18 cellular contexts compared by ENCODE assay signal in genomic region chr17:64083571-64084085, GRCh38. TPM values are rescaled to one million over a fixed set of nuclear protein-coding genes. Genes with fewer than 3 reads are reported as not detected.
DNase-seq lines count a peak whose midpoint lies in the region; ATAC-seq and TF ChIP-seq lines count a peak whose summit lies in the region.
"Had no signal": no experiment of that assay in that cellular context is flagged by ENCODE, and none has a peak within 500 bp of the region (broad histone marks: within the 10 kb centered on the region; RNA-seq: fewer than 3 reads in every experiment).

No MANE protein-coding gene starts in this region.

- peak overlapping the region; percentile 95 for H3K27ac ChIP-seq in PC-3 (ENCODE audit: low read length)
- H3K27ac ChIP-seq in epithelial cell of prostate = peak overlapping the region; percentile 100
- peak overlapping the region in 7 of 8 donors; percentile 30 to 85 (median 73) for H3K27ac ChIP-seq in spleen
- H3K27ac ChIP-seq: ovary, tibial artery had no signal

- no peak for ATAC-seq in PC-3
- no peak for ATAC-seq in HG03097 (IDR thresholded peaks at IDR 0.05; ENCODE audit: low FRiP score, unreplicated experiment)
- ATAC-seq: T-helper 17 cell had no signal

- peak overlapping the region; percentile 79 for H3K9ac ChIP-seq in PC-3 (ENCODE audit: low read length)

- TF ChIP-seq CTCF in PC-3 (conservative IDR thresholded peaks at IDR 0.05; ENCODE audit: low read depth, low read length) (no peak), spleen (IDR thresholded peaks at IDR 0.05 in 8 of 11, conservative IDR thresholded peaks at IDR 0.05 in 3 of 11) (no peak)

- no peaks in the 10 kb centered on the region for H3K9me2 ChIP-seq in PC-3 (replicated peaks; ENCODE audit: low read length)

- WGBS in spleen, 5 donors = 71 to 81% (median 74%) methylated on average over 4 of the region's 4 CpGs

- H3F3A ChIP-seq in PC-3 (ENCODE audit: low read length, unreplicated experiment) = peaks cover 14% of the 10 kb centered on the region

- peak; percentile 19 for DNase-seq in DMS 273 (lab: John Stamatoyannopoulos, UW; ENCODE audit: unreplicated experiment)
- no peak for DNase-seq in DMS 273 treated with DMSO at 0.1 percent for 48 hours (lab: John Stamatoyannopoulos, UW)
- no peak for DNase-seq in PC-3
- no peak for DNase-seq in epithelial cell of prostate (ENCODE audit: low read depth, low spot score)
- no peak for DNase-seq in spleen
- no peak for DNase-seq in ecto neural progenitor cell (ENCODE audit: low spot score)
- DNase-seq in erythroblast (lab: John Stamatoyannopoulos, UW) = no peak
- DNase-seq: 8988T; activated naive CD4-positive, alpha-beta T cell treated with anti-CD3 and anti-CD28 coated beads for 36 hours; NCI-H1092 treated with DMSO at 0.1 percent for 48 hours; NK-92 treated with Interleukin-12 subunit alpha and Interleukin-12 subunit beta, amount 100 ng/mL, for 24 hours; ovary; SIG-M5; stimulated activated CD4-positive, alpha-beta T cell treated with anti-CD3 and anti-CD28 coated beads, Interleukin-4, amount 100 ng/mL, for 4 hours; T-helper 17 cell had no signal

- H2AFZ ChIP-seq in PC-3 (ENCODE audit: low read length) = no peak overlapping the region

- POLR2A ChIA-PET in PC-3 (lab: Charles Lee; ENCODE audit: unreplicated experiment) = interaction anchor here (2.4 kb wide), 1 partner anchor 47 kb away, joined by 10 read pairs; the partner anchor contains the start of gene ERN1

- peaks cover 20% of the 10 kb centered on the region for H3K79me2 ChIP-seq in PC-3 (ENCODE audit: low read length)

- H3K27me3 ChIP-seq in PC-3 (ENCODE audit: low read length) (no peaks in the 10 kb centered on the region), spleen (replicated peaks in 1 of 7) (no peaks in the 10 kb centered on the region)
- H3K27me3 ChIP-seq: ovary, tibial artery had no signal

- H3K36me3 ChIP-seq in PC-3 (ENCODE audit: low read depth, low read length) (no peaks in the 10 kb centered on the region), spleen (peaks cover 0 to 16% (median 0%) of the 10 kb centered on the region in 6 donors)
- H3K36me3 ChIP-seq: ovary had no signal

- peaks cover 73% of the 10 kb centered on the region for H3K4me1 ChIP-seq in PC-3 (ENCODE audit: insufficient read depth, low read length)
- H3K4me1 ChIP-seq in spleen = peaks cover 25 to 86% (median 52%) of the 10 kb centered on the region in 6 donors

- no peak overlapping the region for H3K4me3 ChIP-seq in PC-3 (ENCODE audit: low read length)
- no peak overlapping the region for H3K4me3 ChIP-seq in spleen
- H3K4me3 ChIP-seq: mucosa of descending colon, ovary, tibial artery had no signal

- H3K9me3 ChIP-seq in PC-3 (ENCODE audit: low read length) (no peaks in the 10 kb centered on the region), spleen (no peaks in the 10 kb centered on the region)
- H3K9me3 ChIP-seq: mucosa of descending colon, ovary, tibial artery had no signal

- CTCF ChIA-PET in PC-3 (lab: Charles Lee) = interaction anchor here (1.2 kb wide), 1 partner anchor 50 kb away, joined by 4 read pairs; no protein-coding TSS in a partner anchor

- H3K4me2 ChIP-seq in PC-3 (ENCODE audit: low read length) = peak overlapping the region; percentile 80

- no TSS peak for BruUV-seq in PC-3 (replicated peaks; lab: Mats Ljungman, UMichigan)

- TF ChIP-seq POLR2A in spleen (IDR thresholded peaks at IDR 0.05) (no peak), erythroblast (IDR thresholded peaks at IDR 0.05; ENCODE audit: low read length) (no peak)

- intact Hi-C loops in PC-3 (cut with micrococcal nuclease) = loop anchor here (2.0 to 5.0 kb wide), 2 partner anchors 13 to 56 kb away; no protein-coding TSS in a partner anchor
- intact Hi-C loops in spleen (cut with DNase I; ENCODE audit: low total_unique reads) = no loop called here

- H4K20me1 ChIP-seq in PC-3 (ENCODE audit: low read length) = no peaks in the 10 kb centered on the region

RNA-seq across cellular contexts. Expression of gene ERN1, which starts 46.3 kb away (rescaled TPM):
- 13.5 and 17.9 TPM in 2 replicates for total RNA-seq in PC-3 (2014; rRNA removed)
- 10 to 100 TPM; 34.5 to 65.4 (median 47.2) TPM for total RNA-seq in spleen
- polyA plus RNA-seq in spleen = 1 to 10 TPM; 3.1 to 6.2 (median 3.7) TPM
